In the genomic region with DNA sequence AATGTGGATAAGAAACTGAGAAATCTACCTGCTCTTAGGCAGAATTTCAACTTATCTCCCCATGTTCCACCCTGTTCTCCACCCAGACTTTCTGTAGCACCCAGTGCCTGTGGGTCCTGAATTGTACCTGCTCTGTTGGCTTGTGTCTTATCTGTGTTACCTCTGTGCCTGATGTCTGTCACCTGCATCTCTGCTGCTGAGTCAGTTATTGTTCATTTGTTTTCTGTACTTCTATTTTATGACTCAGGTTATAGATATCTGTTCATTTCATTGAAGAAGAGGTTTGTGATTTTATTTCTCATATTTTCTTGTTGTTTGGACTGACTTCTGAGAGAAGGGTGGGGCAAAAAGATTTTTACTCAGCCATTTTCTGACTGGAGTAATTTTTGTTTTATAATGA, we compare ENCODE assay signal across 29 cellular contexts. TPM values are rescaled to one million over a fixed set of nuclear protein-coding genes. Genes with fewer than 3 reads are reported as not detected.
A peak's percentile ranks its signal among the peaks of the same experiment; 100 is the strongest.
DNase-seq lines count a peak whose midpoint lies in the region; ATAC-seq and TF ChIP-seq lines count a peak whose summit lies in the region.
"Had no signal": no experiment of that assay in that cellular context is flagged by ENCODE, and none has a peak within 500 bp of the region (broad histone marks: within the 10 kb centered on the region; RNA-seq: fewer than 3 reads in every experiment).

No MANE protein-coding gene starts in this region.

- H3K27ac ChIP-seq in Karpas-422 (ENCODE audit: low read length): peak overlapping the region; percentile 83
- H3K27ac ChIP-seq in osteoblast (ENCODE audit: low read depth, low read length): no peak overlapping the region
- no peak overlapping the region for H3K27ac ChIP-seq in right atrium auricular region
- H3K27ac ChIP-seq: left ventricle myocardium inferior, vagina had no signal

- no peaks in the 10 kb centered on the region for H3K27me3 ChIP-seq in Karpas-422 (ENCODE audit: low read length)
- H3K27me3 ChIP-seq in osteoblast (ENCODE audit: insufficient read depth, low read length): no peaks in the 10 kb centered on the region
- no peaks in the 10 kb centered on the region for H3K27me3 ChIP-seq in right atrium auricular region
- H3K27me3 ChIP-seq: stomach, vagina had no signal

- intact Hi-C loops in activated CD4-positive, alpha-beta T cell treated with anti-CD3 and anti-CD28 coated beads for 36 hours (cut with DNase I, micrococcal nuclease): no loop called here

- H3K79me2 ChIP-seq in Karpas-422 (ENCODE audit: low read length): peaks cover 93% of the 10 kb centered on the region
- H3K79me2 ChIP-seq in osteoblast (ENCODE audit: insufficient read depth, low read length): peaks cover 56% of the 10 kb centered on the region

- H3K9me3 Mint-ChIP-seq in activated CD4-positive, alpha-beta T cell treated with anti-CD3 and anti-CD28 coated beads for 36 hours (ENCODE audit: low read depth): no peaks in the 10 kb centered on the region
- no peaks in the 10 kb centered on the region for H3K9me3 Mint-ChIP-seq in effector memory CD8-positive, alpha-beta T cell
- H3K9me3 Mint-ChIP-seq: activated naive CD4-positive, alpha-beta T cell treated with anti-CD3 and anti-CD28 coated beads for 36 hours; central memory CD8-positive, alpha-beta T cell; immature natural killer cell had no signal

- no peak overlapping the region for H3K4me3 Mint-ChIP-seq in activated CD4-positive, alpha-beta T cell treated with anti-CD3 and anti-CD28 coated beads for 36 hours
- no peak overlapping the region for H3K4me3 Mint-ChIP-seq in effector memory CD8-positive, alpha-beta T cell
- H3K4me3 Mint-ChIP-seq: activated naive CD4-positive, alpha-beta T cell treated with anti-CD3 and anti-CD28 coated beads for 36 hours; CD4-positive, CD25-positive, alpha-beta regulatory T cell; central memory CD8-positive, alpha-beta T cell; immature natural killer cell; naive B cell had no signal

- ATAC-seq in activated CD4-positive, alpha-beta T cell treated with anti-CD3 and anti-CD28 coated beads for 36 hours: peak; percentile 33
- ATAC-seq in effector memory CD8-positive, alpha-beta T cell (replicated peaks): no peak
- ATAC-seq in HG02852 (IDR thresholded peaks at IDR 0.05; ENCODE audit: unreplicated experiment) (no peak), HG03135 (IDR thresholded peaks at IDR 0.05; ENCODE audit: unreplicated experiment) (no peak)
- ATAC-seq: right cardiac atrium had no signal

- H3K9me3 ChIP-seq in Karpas-422 (ENCODE audit: low read length) (no peaks in the 10 kb centered on the region; the same call in 1 of the 2 replicates), osteoblast (ENCODE audit: low read depth, low read length) (no peaks in the 10 kb centered on the region), right atrium auricular region (no peaks in the 10 kb centered on the region)
- H3K9me3 ChIP-seq: left ventricle myocardium inferior, stomach, vagina had no signal

- CTCF ChIA-PET in activated CD4-positive, alpha-beta T cell treated with anti-CD3 and anti-CD28 coated beads for 36 hours (lab: Charles Lee): interaction anchor here (0.9 kb wide), 1 partner anchor 13 kb away, joined by 3 read pairs; the partner anchor contains the start of gene MAPK1IP1L

- H3K36me3 ChIP-seq in Karpas-422 (ENCODE audit: insufficient read depth, low read length) (peaks cover 79% of the 10 kb centered on the region), osteoblast (ENCODE audit: insufficient read depth, low read length) (peaks cover 24% of the 10 kb centered on the region), right atrium auricular region (peaks cover 21% of the 10 kb centered on the region)

- H3K9me2 ChIP-seq in Karpas-422 (replicated peaks; ENCODE audit: insufficient read depth, low read length): no peaks in the 10 kb centered on the region

- DNase-seq in activated CD4-positive, alpha-beta T cell treated with anti-CD3 and anti-CD28 coated beads for 36 hours: no peak
- no peak for DNase-seq in activated CD4-positive, alpha-beta T cell treated with anti-CD3 and anti-CD28 coated beads for 1 hour
- DNase-seq in Karpas-422: no peak
- DNase-seq in effector memory CD8-positive, alpha-beta T cell: no peak
- peak; percentile 45 for DNase-seq in osteoblast (ENCODE audit: insufficient read length, low spot score, missing footprints)
- no peak for DNase-seq in right atrium auricular region (ENCODE audit: low spot score)
- DNase-seq: activated CD4-positive, alpha-beta T cell treated with anti-CD3 and anti-CD28 coated beads for 4 hours; activated naive CD4-positive, alpha-beta T cell treated with anti-CD3 and anti-CD28 coated beads for 36 hours; CD4-positive, CD25-positive, alpha-beta regulatory T cell; dermis blood vessel endothelial cell; DND-41; immature natural killer cell; left ventricle myocardium inferior; naive B cell; NCI-H1092 treated with DMSO at 0.1 percent for 48 hours; NCI-H1694 treated with DMSO at 0.1 percent for 48 hours; NCI-H446 treated with DMSO at 0.1 percent for 48 hours; NCI-H774; posterior cingulate gyrus; right cardiac atrium; RPMI8226; stimulated activated CD4-positive, alpha-beta T cell treated with anti-CD3 and anti-CD28 coated beads, Interleukin-12 subunit alpha, Interleukin-12 subunit beta, amount 100 ng/mL, for 4 hours; stimulated activated CD4-positive, alpha-beta T cell treated with anti-CD3 and anti-CD28 coated beads, Interleukin-2, amount 100 ng/mL, for 48 hours; stomach; T-helper 1 cell had no signal

- peak overlapping the region; percentile 49 for H3K4me2 ChIP-seq in Karpas-422 (ENCODE audit: low read depth, low read length, poor library complexity, severe bottlenecking)
- H3K4me2 ChIP-seq in osteoblast (ENCODE audit: insufficient read depth, low read length): no peak overlapping the region

- no peaks in the 10 kb centered on the region for H3K27me3 Mint-ChIP-seq in activated CD4-positive, alpha-beta T cell treated with anti-CD3 and anti-CD28 coated beads for 36 hours
- no peaks in the 10 kb centered on the region for H3K27me3 Mint-ChIP-seq in effector memory CD8-positive, alpha-beta T cell
- H3K27me3 Mint-ChIP-seq: CD4-positive, CD25-positive, alpha-beta regulatory T cell; central memory CD8-positive, alpha-beta T cell; naive B cell had no signal

- TF ChIP-seq CTCF in osteoblast (IDR thresholded peaks at IDR 0.05; ENCODE audit: extremely low read depth, low read depth, low read length): no peak
- no peak for TF ChIP-seq CTCF in right atrium auricular region (IDR thresholded peaks at IDR 0.05)

- no peak overlapping the region for H2AFZ ChIP-seq in Karpas-422 (ENCODE audit: low read length)
- H2AFZ ChIP-seq in osteoblast (ENCODE audit: low read length): no peak overlapping the region

- H3K4me1 Mint-ChIP-seq in activated CD4-positive, alpha-beta T cell treated with anti-CD3 and anti-CD28 coated beads for 36 hours: peaks cover 8% of the 10 kb centered on the region
- H3K4me1 Mint-ChIP-seq in effector memory CD8-positive, alpha-beta T cell (ENCODE audit: low read depth in 2 of 2): peaks cover 3 to 6% of the 10 kb centered on the region in 2 donors

- peaks cover 43% of the 10 kb centered on the region for H3K36me3 Mint-ChIP-seq in activated CD4-positive, alpha-beta T cell treated with anti-CD3 and anti-CD28 coated beads for 36 hours (ENCODE audit: low read depth)
- peaks cover 40% of the 10 kb centered on the region for H3K36me3 Mint-ChIP-seq in effector memory CD8-positive, alpha-beta T cell (ENCODE audit: insufficient read depth)

- POLR2A ChIA-PET in activated CD4-positive, alpha-beta T cell treated with anti-CD3 and anti-CD28 coated beads for 36 hours (lab: Charles Lee): interaction anchor here (0.7 to 1.4 kb wide), 3 partner anchors 10 to 802 kb away, joined by 3 to 5 read pairs (median 3); partner anchors contain the start of genes SOCS4 and WDHD1

- H3K4me3 ChIP-seq in Karpas-422 (ENCODE audit: low read length): no peak overlapping the region
- no peak overlapping the region for H3K4me3 ChIP-seq in osteoblast (ENCODE audit: insufficient read depth, low read length)
- no peak overlapping the region for H3K4me3 ChIP-seq in right atrium auricular region
- H3K4me3 ChIP-seq: left ventricle myocardium inferior, stomach, vagina had no signal

- H4K20me1 ChIP-seq in Karpas-422 (ENCODE audit: insufficient read depth, low read depth, low read length): peaks cover 10% of the 10 kb centered on the region; the same call in 1 of the 2 replicates
- H4K20me1 ChIP-seq in osteoblast (ENCODE audit: insufficient read depth, low read length): no peaks in the 10 kb centered on the region

- H3K4me1 ChIP-seq in Karpas-422 (ENCODE audit: low read length): peaks cover 18% of the 10 kb centered on the region
- no peaks in the 10 kb centered on the region for H3K4me1 ChIP-seq in osteoblast (ENCODE audit: insufficient read depth, low read length)
- no peaks in the 10 kb centered on the region for H3K4me1 ChIP-seq in right atrium auricular region
- H3K4me1 ChIP-seq: vagina had no signal

- peak overlapping the region; percentile 29 for H3K9ac ChIP-seq in Karpas-422 (ENCODE audit: low read length)

- no peak overlapping the region for H3K27ac Mint-ChIP-seq in activated CD4-positive, alpha-beta T cell treated with anti-CD3 and anti-CD28 coated beads for 36 hours
- H3K27ac Mint-ChIP-seq in effector memory CD8-positive, alpha-beta T cell: peak overlapping the region; percentile 2 to 5
- H3K27ac Mint-ChIP-seq: activated naive CD4-positive, alpha-beta T cell treated with anti-CD3 and anti-CD28 coated beads for 36 hours had no signal

RNA-seq across cellular contexts. Expression of gene SOCS4, which starts 11.7 kb away (rescaled TPM):
- total RNA-seq in activated CD4-positive, alpha-beta T cell treated with anti-CD3 and anti-CD28 coated beads for 36 hours: 10 to 100 TPM; 18.4 to 21.3 TPM
- 20.2 and 50.3 TPM in 2 replicates for total RNA-seq in Karpas-422 (2014; rRNA removed; shearing (Covaris generic); ENCODE audit: low replicate concordance)
- total RNA-seq in osteoblast: 15.6 and 16.8 TPM in 2 replicates
- total RNA-seq in right atrium auricular region: 10 to 100 TPM; 13.1 to 13.6 TPM

RNA-seq across cellular contexts. Expression of gene WDHD1, which starts 11.8 kb away (rescaled TPM):
- total RNA-seq in activated CD4-positive, alpha-beta T cell treated with anti-CD3 and anti-CD28 coated beads for 36 hours: 10 to 100 TPM; 64.4 to 71.1 TPM
- total RNA-seq in Karpas-422 (2014; rRNA removed; shearing (Covaris generic); ENCODE audit: low replicate concordance): 14.0 and 31.2 TPM in 2 replicates
- total RNA-seq in osteoblast (4.3 and 9.4 TPM in 2 replicates), right atrium auricular region (under 1 TPM; 0.59 to 0.94 TPM)

RNA-seq across cellular contexts. Expression of gene MAPK1IP1L, which starts 12.7 kb away (rescaled TPM):
- total RNA-seq in activated CD4-positive, alpha-beta T cell treated with anti-CD3 and anti-CD28 coated beads for 36 hours: 100 to 1,000 TPM in 1 of 2 experiments, 10 to 100 TPM in 1; 98.6 to 180 TPM
- total RNA-seq in Karpas-422 (2014; rRNA removed; shearing (Covaris generic); ENCODE audit: low replicate concordance): 31.8 and 111 TPM in 2 replicates
- total RNA-seq in osteoblast (37.4 and 42.0 TPM in 2 replicates), right atrium auricular region (100 to 1,000 TPM in 1 of 2 donors, 10 to 100 TPM in 1; 81.2 to 111 TPM)
